Comparison of ENCODE assay signal across 25 cellular contexts in genomic region chr7:50481867-50482266, GRCh38. TPM values are rescaled to one million over a fixed set of nuclear protein-coding genes. Genes with fewer than 3 reads are reported as not detected.
DNase-seq lines count a peak whose midpoint lies in the region; ATAC-seq and TF ChIP-seq lines count a peak whose summit lies in the region.
"Had no signal": no experiment of that assay in that cellular context is flagged by ENCODE, and none has a peak within 500 bp of the region (broad histone marks: within the 10 kb centered on the region; RNA-seq: fewer than 3 reads in every experiment).

No MANE protein-coding gene starts in this region.

- intact Hi-C loops in left ventricle myocardium superior (cut with micrococcal nuclease) = no loop called here
- intact Hi-C loops in Calu3 (cut with micrococcal nuclease; ENCODE audit: unreplicated experiment) = no loop called here

- DNase-seq in cardiac muscle cell (ENCODE audit: low read depth in 1 of 2, low spot score in 1 of 2) (no peak), left ventricle myocardium superior (no peak), endodermal cell (no peak), type B pancreatic cell (ENCODE audit: extremely low spot score, unreplicated experiment) (no peak), Calu3 (no peak), pons (ENCODE audit: low spot score) (no peak)
- DNase-seq: activated CD8-positive, alpha-beta T cell treated with anti-CD3 and anti-CD28 coated beads for 36 hours; activated gamma-delta T cell; HFFc6; kidney glomerular epithelial cell; mammary epithelial cell; NCI-H2171; NCI-H524 treated with DMSO at 0.1 percent for 48 hours; occipital lobe; stimulated activated CD4-positive, alpha-beta T cell treated with anti-CD3 and anti-CD28 coated beads, Interleukin-4, amount 100 ng/mL, for 1 hour; stimulated activated naive B cell treated with anti-CD40 and anti-IgM and Interleukin-4, amounts not matched to agents 10 μg/mL and 1 μg/mL and 100 μg/mL, for 72 hours; T1000; uterus had no signal

- H3K27ac Mint-ChIP-seq in endodermal cell (no peak overlapping the region), type B pancreatic cell (no peak overlapping the region), Calu3 (ENCODE audit: unreplicated experiment) (no peak overlapping the region)
- H3K27ac Mint-ChIP-seq: activated CD8-positive, alpha-beta T cell treated with anti-CD3 and anti-CD28 coated beads for 36 hours; HFFc6; stimulated activated naive B cell treated with anti-CD40 and anti-IgM and Interleukin-4, amounts not matched to agents 10 μg/mL and 1 μg/mL and 100 μg/mL, for 72 hours had no signal

- no peaks in the 10 kb centered on the region for H3K79me2 ChIP-seq in Loucy (ENCODE audit: insufficient read depth, low read length)

- CTCF ChIA-PET in Calu3 (lab: Charles Lee) = no interaction called here

- H3K9me3 Mint-ChIP-seq in endodermal cell (peaks cover 2% of the 10 kb centered on the region), type B pancreatic cell (no peaks in the 10 kb centered on the region), Calu3 (ENCODE audit: low read depth, unreplicated experiment) (no peaks in the 10 kb centered on the region)
- H3K9me3 Mint-ChIP-seq: activated CD8-positive, alpha-beta T cell treated with anti-CD3 and anti-CD28 coated beads for 36 hours; central memory CD8-positive, alpha-beta T cell; HFFc6; stimulated activated naive B cell treated with anti-CD40 and anti-IgM and Interleukin-4, amounts not matched to agents 10 μg/mL and 1 μg/mL and 100 μg/mL, for 72 hours had no signal

- no peak for ATAC-seq in left ventricle myocardium superior
- no peak for ATAC-seq in GM21723 (IDR thresholded peaks at IDR 0.05; ENCODE audit: unreplicated experiment)
- ATAC-seq: activated CD4-positive, CD25-positive, alpha-beta regulatory T cell treated with anti-CD3 and anti-CD28 coated beads, Interleukin-2, amount 50 U/mL, for 24 hours; activated CD8-positive, alpha-beta T cell treated with anti-CD3 and anti-CD28 coated beads for 36 hours; Right ventricle myocardium inferior; stimulated activated naive B cell treated with anti-CD40 and anti-IgM and Interleukin-4, amounts not matched to agents 10 μg/mL and 1 μg/mL and 100 μg/mL, for 72 hours had no signal

- no peaks in the 10 kb centered on the region for H4K20me1 ChIP-seq in Loucy (ENCODE audit: insufficient read depth, low read length, poor library complexity, severe bottlenecking)
- H4K20me1 ChIP-seq: BLaER1 had no signal

- H3K4me3 Mint-ChIP-seq in endodermal cell = no peak overlapping the region
- no peak overlapping the region for H3K4me3 Mint-ChIP-seq in type B pancreatic cell
- H3K4me3 Mint-ChIP-seq in Calu3 (ENCODE audit: low read depth, unreplicated experiment) = no peak overlapping the region
- H3K4me3 Mint-ChIP-seq: activated CD8-positive, alpha-beta T cell treated with anti-CD3 and anti-CD28 coated beads for 36 hours; central memory CD8-positive, alpha-beta T cell; HFFc6; stimulated activated naive B cell treated with anti-CD40 and anti-IgM and Interleukin-4, amounts not matched to agents 10 μg/mL and 1 μg/mL and 100 μg/mL, for 72 hours had no signal

- no peaks in the 10 kb centered on the region for H3F3A ChIP-seq in Loucy (ENCODE audit: low read depth)

- H3K27ac ChIP-seq in cardiac muscle cell (no peak overlapping the region), endodermal cell (ENCODE audit: low read depth, low read length) (no peak overlapping the region)
- H3K27ac ChIP-seq: BLaER1, suprapubic skin, uterus had no signal

- H3K9me3 ChIP-seq in cardiac muscle cell (ENCODE audit: low read depth) (no peaks in the 10 kb centered on the region), Loucy (ENCODE audit: insufficient read depth, low read depth, low read length) (no peaks in the 10 kb centered on the region), endodermal cell (ENCODE audit: control insufficient read depth, low read length) (no peaks in the 10 kb centered on the region)
- H3K9me3 ChIP-seq: suprapubic skin, uterus had no signal

- H3K27me3 Mint-ChIP-seq in endodermal cell (ENCODE audit: insufficient read depth) (no peaks in the 10 kb centered on the region), type B pancreatic cell (no peaks in the 10 kb centered on the region), Calu3 (ENCODE audit: unreplicated experiment) (no peaks in the 10 kb centered on the region)

- no peak overlapping the region for H2AFZ ChIP-seq in Loucy (ENCODE audit: low read length)

- H3K27me3 ChIP-seq in cardiac muscle cell (no peaks in the 10 kb centered on the region), Loucy (ENCODE audit: insufficient read depth, low read length, poor library complexity, severe bottlenecking) (no peaks in the 10 kb centered on the region), endodermal cell (ENCODE audit: control insufficient read depth, insufficient read depth, low read length, poor library complexity, severe bottlenecking) (no peaks in the 10 kb centered on the region)
- H3K27me3 ChIP-seq: BLaER1, suprapubic skin, uterus had no signal

- H3K9ac ChIP-seq in Loucy (ENCODE audit: low read depth, low read length, poor library complexity, severe bottlenecking) (no peak overlapping the region), endodermal cell (ENCODE audit: extremely low read depth, low read length, poor library complexity, severe bottlenecking) (no peak overlapping the region)
- H3K9ac ChIP-seq: BLaER1 had no signal

- H3K4me2 ChIP-seq in Loucy (ENCODE audit: low read depth, low read length, poor library complexity, severe bottlenecking) = no peak overlapping the region
- H3K4me2 ChIP-seq: BLaER1 had no signal

- H3K4me1 ChIP-seq in cardiac muscle cell (ENCODE audit: low read depth) (no peaks in the 10 kb centered on the region), Loucy (ENCODE audit: insufficient read depth, low read length, poor library complexity, severe bottlenecking) (no peaks in the 10 kb centered on the region), endodermal cell (ENCODE audit: control insufficient read depth, insufficient read depth, low read length) (peaks cover 4% of the 10 kb centered on the region)
- H3K4me1 ChIP-seq: BLaER1, suprapubic skin, uterus had no signal

- H3K4me1 Mint-ChIP-seq in endodermal cell (peaks cover 13% of the 10 kb centered on the region), type B pancreatic cell (ENCODE audit: unreplicated experiment) (no peaks in the 10 kb centered on the region), Calu3 (ENCODE audit: low read depth, unreplicated experiment) (no peaks in the 10 kb centered on the region)
- H3K4me1 Mint-ChIP-seq: central memory CD8-positive, alpha-beta T cell; stimulated activated naive B cell treated with anti-CD40 and anti-IgM and Interleukin-4, amounts not matched to agents 10 μg/mL and 1 μg/mL and 100 μg/mL, for 72 hours had no signal

- BruUV-seq in Calu3 (replicated peaks; lab: Mats Ljungman, UMichigan) = no TSS peak

- TF ChIP-seq CTCF in cardiac muscle cell (IDR thresholded peaks at IDR 0.05; ENCODE audit: low read depth, low read length) (peak; percentile 7), Loucy (conservative IDR thresholded peaks at IDR 0.05; ENCODE audit: low read length) (peak; percentile 32), endodermal cell (conservative IDR thresholded peaks at IDR 0.05) (peak; percentile 61), type B pancreatic cell (conservative IDR thresholded peaks at IDR 0.05) (peak; percentile 26), Calu3 (IDR thresholded peaks at IDR 0.05; ENCODE audit: unreplicated experiment) (no peak)

- H3K36me3 Mint-ChIP-seq in endodermal cell (ENCODE audit: low read depth) (no peaks in the 10 kb centered on the region), type B pancreatic cell (no peaks in the 10 kb centered on the region), Calu3 (ENCODE audit: insufficient read depth, unreplicated experiment) (no peaks in the 10 kb centered on the region)
- H3K36me3 Mint-ChIP-seq: stimulated activated naive B cell treated with anti-CD40 and anti-IgM and Interleukin-4, amounts not matched to agents 10 μg/mL and 1 μg/mL and 100 μg/mL, for 72 hours had no signal

- 86 to 92% methylated on average over 1 to 8 of the region's 8 CpGs for WGBS in endodermal cell (ENCODE audit: insufficient coverage in 1 of 2, insufficient read length in 1 of 2), 2 experiments

- H3K4me3 ChIP-seq in cardiac muscle cell = no peak overlapping the region
- H3K4me3 ChIP-seq in Loucy (ENCODE audit: low read length, poor library complexity, severe bottlenecking) = no peak overlapping the region
- H3K4me3 ChIP-seq in endodermal cell (ENCODE audit: low read length) = no peak overlapping the region
- H3K4me3 ChIP-seq: BLaER1, suprapubic skin, uterus had no signal

- no peaks in the 10 kb centered on the region for H3K36me3 ChIP-seq in cardiac muscle cell
- no peaks in the 10 kb centered on the region for H3K36me3 ChIP-seq in Loucy (ENCODE audit: insufficient read depth, low read length)
- no peaks in the 10 kb centered on the region for H3K36me3 ChIP-seq in endodermal cell (ENCODE audit: control insufficient read depth, insufficient read depth, low read length)
- H3K36me3 ChIP-seq: BLaER1, suprapubic skin, uterus had no signal

- H3K9me2 ChIP-seq in Loucy (replicated peaks; ENCODE audit: low read depth, low read length) = no peaks in the 10 kb centered on the region

RNA-seq across cellular contexts. Expression of gene FIGNL1, which starts 31.7 kb away (rescaled TPM):
- total RNA-seq in cardiac muscle cell (7.9 and 8.9 TPM in 2 replicates), left ventricle myocardium superior (5.2 TPM), endodermal cell (10 to 100 TPM; 28.0 to 38.2 TPM), type B pancreatic cell (ENCODE audit: low replicate concordance) (15.8 and 28.6 TPM in 2 replicates), Calu3 (2022) (36.3 and 42.5 TPM in 2 replicates)
- polyA plus RNA-seq in cardiac muscle cell = 3.3 and 11.5 TPM in 2 replicates
- polyA plus RNA-seq in endodermal cell (2013, experiment 1 of 2) = 19.4 TPM
- polyA plus RNA-seq in endodermal cell (2013, experiment 2 of 2) = 20.9 TPM
